ENCODE assay signal across 8 cellular contexts in the genomic region with DNA sequence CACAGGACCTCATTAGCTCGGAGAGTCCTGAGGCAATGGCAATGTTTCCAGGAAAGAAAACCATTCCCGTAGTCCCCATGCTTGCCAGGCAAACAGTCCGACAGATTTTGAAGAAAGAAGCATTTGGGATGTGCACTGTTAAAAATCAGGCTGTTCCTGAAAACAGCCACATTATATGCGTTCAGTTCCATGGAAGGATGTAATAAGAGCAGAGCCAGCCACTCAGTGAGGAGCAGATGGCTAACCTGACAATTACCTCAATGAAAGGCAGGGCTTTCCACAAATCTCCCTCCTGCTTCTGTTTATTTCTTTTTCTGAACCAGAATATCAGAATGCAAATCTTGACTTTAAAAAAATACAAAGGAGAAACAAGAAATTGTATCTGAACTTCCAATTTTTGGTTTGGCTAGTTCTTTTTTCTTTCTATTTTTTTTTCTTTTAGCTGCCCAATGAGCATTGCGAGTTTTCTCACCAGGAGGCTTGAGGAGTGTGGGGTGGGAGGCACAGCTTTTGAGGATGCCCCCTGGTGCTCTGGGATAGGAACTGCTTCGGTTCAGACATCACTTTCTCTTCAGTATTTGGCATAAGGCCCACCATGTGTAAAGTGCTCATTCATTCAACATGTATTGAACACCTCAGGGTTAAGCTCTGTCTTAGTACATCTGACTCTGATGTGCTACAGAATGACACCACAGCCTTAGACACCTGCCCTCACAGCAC.
DNase-seq lines count a peak whose midpoint lies in the region; ATAC-seq, FAIRE-seq and TF ChIP-seq lines count a peak whose summit lies in the region.

No MANE protein-coding gene starts in this region.

- ATAC-seq in activated naive CD8-positive, alpha-beta T cell treated with anti-CD3 and anti-CD28 coated beads, Interleukin-2, amount 10 ng/mL, durations not matched to agents 7 days and 5 days (ENCODE audit: low read depth) = peak; percentile 98
- peak; percentile 58 to 73 for ATAC-seq in right cardiac atrium

- H3K9me3 ChIP-seq in right cardiac atrium (ENCODE audit: control insufficient read depth, low read length) = no peaks in the 10 kb centered on the region
- no peaks in the 10 kb centered on the region for H3K9me3 ChIP-seq in vagina

- H3K27ac ChIP-seq in right cardiac atrium (ENCODE audit: low read length) = no peak overlapping the region
- H3K27ac ChIP-seq in vagina = no peak overlapping the region

- in situ Hi-C loops in SK-MEL-5 (cut with HindIII; ENCODE audit: low pct_unique_long_range_greater_than_20kb, low sequenced_read_pairs) = no loop called here

- no peaks in the 10 kb centered on the region for H3K36me3 Mint-ChIP-seq in activated naive CD8-positive, alpha-beta T cell treated with anti-CD3 and anti-CD28 coated beads, Interleukin-2, amount 10 ng/mL, durations not matched to agents 7 days and 5 days

- intact Hi-C loops in right cardiac atrium (cut with DNase I) (loop anchor here in 1 of 4 donors (10.0 kb wide), 1 partner anchor 187 kb away; a partner anchor contains a TSS), vagina (cut with DNase I) (no loop called here)

- H3K9me3 Mint-ChIP-seq in activated naive CD8-positive, alpha-beta T cell treated with anti-CD3 and anti-CD28 coated beads, Interleukin-2, amount 10 ng/mL, durations not matched to agents 7 days and 5 days = no peaks in the 10 kb centered on the region

- 77% methylated on average over 6 of the region's 6 CpGs for WGBS in right cardiac atrium

- no peak for TF ChIP-seq CTCF in vagina (IDR thresholded peaks at IDR 0.05)

- FAIRE-seq in GM12891 (lab: Jason Lieb, UNC) = peak; percentile 80

- H3K4me1 Mint-ChIP-seq in activated naive CD8-positive, alpha-beta T cell treated with anti-CD3 and anti-CD28 coated beads, Interleukin-2, amount 10 ng/mL, durations not matched to agents 7 days and 5 days = peaks cover 4% of the 10 kb centered on the region

- POLR2A ChIA-PET in activated naive CD8-positive, alpha-beta T cell treated with anti-CD3 and anti-CD28 coated beads, Interleukin-2, amount 10 ng/mL, durations not matched to agents 7 days and 5 days (lab: Charles Lee) = interaction anchor here (1.5 kb wide), 1 partner anchor 31 kb away, joined by 7 read pairs; no protein-coding TSS in a partner anchor

- no peaks in the 10 kb centered on the region for H3K4me1 ChIP-seq in right cardiac atrium (ENCODE audit: control insufficient read depth, insufficient read depth, low read length)
- no peaks in the 10 kb centered on the region for H3K4me1 ChIP-seq in vagina

- DNase-seq in GM12891 (ENCODE audit: insufficient read length, low spot score) = peak; percentile 30
- peak; percentile 70 for DNase-seq in H7
- peak; percentile 80 for DNase-seq in LHCN-M2 (ENCODE audit: low read depth)
- DNase-seq in SK-MEL-5 (ENCODE audit: low read depth, low spot score) = peak; percentile 93
- peak; percentile 30 for DNase-seq in activated naive CD8-positive, alpha-beta T cell treated with anti-CD3 and anti-CD28 coated beads, Interleukin-2, amount 10 ng/mL, durations not matched to agents 7 days and 5 days
- DNase-seq in right cardiac atrium = peak in 2 of 3 donors; percentile 28 to 45
- peak; percentile 49 for DNase-seq in stimulated activated CD4-positive, alpha-beta T cell treated with anti-CD3 and anti-CD28 coated beads, Interleukin-4, amount 100 ng/mL, for 1 hour
- DNase-seq in vagina (ENCODE audit: extremely low spot score in 2 of 2) = no peak

- H3K36me3 ChIP-seq in H7 (replicated peaks; ENCODE audit: control insufficient read depth, insufficient read depth, low read length) = no peaks in the 10 kb centered on the region
- H3K36me3 ChIP-seq in vagina = peaks cover 0 to 5% of the 10 kb centered on the region in 2 donors

- no peaks in the 10 kb centered on the region for H3K27me3 Mint-ChIP-seq in activated naive CD8-positive, alpha-beta T cell treated with anti-CD3 and anti-CD28 coated beads, Interleukin-2, amount 10 ng/mL, durations not matched to agents 7 days and 5 days

- no peak overlapping the region for H3K4me3 Mint-ChIP-seq in activated naive CD8-positive, alpha-beta T cell treated with anti-CD3 and anti-CD28 coated beads, Interleukin-2, amount 10 ng/mL, durations not matched to agents 7 days and 5 days

- H3K27ac Mint-ChIP-seq in activated naive CD8-positive, alpha-beta T cell treated with anti-CD3 and anti-CD28 coated beads, Interleukin-2, amount 10 ng/mL, durations not matched to agents 7 days and 5 days = no peak overlapping the region

- TF ChIP-seq POLR2A in GM12891 (IDR thresholded peaks at IDR 0.05; ENCODE audit: low read depth, low read length) (no peak), vagina (IDR thresholded peaks at IDR 0.05) (no peak)

- no peak overlapping the region for H3K4me3 ChIP-seq in H7 (ENCODE audit: insufficient read depth, low read depth, low read length)
- H3K4me3 ChIP-seq in right cardiac atrium (ENCODE audit: low read length) = no peak overlapping the region
- no peak overlapping the region for H3K4me3 ChIP-seq in vagina

- H3K27me3 ChIP-seq in H7 (ENCODE audit: control insufficient read depth, insufficient read depth, low read length) (no peaks in the 10 kb centered on the region), right cardiac atrium (ENCODE audit: control insufficient read depth, insufficient read depth) (no peaks in the 10 kb centered on the region), vagina (no peaks in the 10 kb centered on the region)

TF ChIP-seq in GM12891, 5 proteins besides CTCF, POLR2A, EP300 and RAD21:
- TF ChIP-seq TAF1 (IDR thresholded peaks at IDR 0.05; ENCODE audit: low read depth, low read length) = no peak
- TF ChIP-seq SPI1 (IDR thresholded peaks at IDR 0.05; ENCODE audit: low read depth, low read length) = no peak
- no peak for TF ChIP-seq POU2F2 (IDR thresholded peaks at IDR 0.05; ENCODE audit: low read depth, low read length)
- TF ChIP-seq POLR2AphosphoS5 (IDR thresholded peaks at IDR 0.05; ENCODE audit: low read depth, low read length) = no peak
- TF ChIP-seq PAX5 (IDR thresholded peaks at IDR 0.05; ENCODE audit: insufficient read depth, low read length, severe bottlenecking) = no peak

Comparison
In these comparisons a context has a peak if more than half of its experiments do, and no peak if none do; other contexts are left out.
1. DNase-seq: peak in GM12891 (single experiment), H7 (single experiment), LHCN-M2 (single experiment), SK-MEL-5 (single experiment), activated naive CD8-positive, alpha-beta T cell treated with anti-CD3 and anti-CD28 coated beads, Interleukin-2, amount 10 ng/mL, durations not matched to agents 7 days and 5 days (single experiment), right cardiac atrium (2 of 3) and stimulated activated CD4-positive, alpha-beta T cell treated with anti-CD3 and anti-CD28 coated beads, Interleukin-4, amount 100 ng/mL, for 1 hour (single experiment); none in vagina (0 of 2).